Comparison of ENCODE assay signal across 1 cellular context in the genomic region with DNA sequence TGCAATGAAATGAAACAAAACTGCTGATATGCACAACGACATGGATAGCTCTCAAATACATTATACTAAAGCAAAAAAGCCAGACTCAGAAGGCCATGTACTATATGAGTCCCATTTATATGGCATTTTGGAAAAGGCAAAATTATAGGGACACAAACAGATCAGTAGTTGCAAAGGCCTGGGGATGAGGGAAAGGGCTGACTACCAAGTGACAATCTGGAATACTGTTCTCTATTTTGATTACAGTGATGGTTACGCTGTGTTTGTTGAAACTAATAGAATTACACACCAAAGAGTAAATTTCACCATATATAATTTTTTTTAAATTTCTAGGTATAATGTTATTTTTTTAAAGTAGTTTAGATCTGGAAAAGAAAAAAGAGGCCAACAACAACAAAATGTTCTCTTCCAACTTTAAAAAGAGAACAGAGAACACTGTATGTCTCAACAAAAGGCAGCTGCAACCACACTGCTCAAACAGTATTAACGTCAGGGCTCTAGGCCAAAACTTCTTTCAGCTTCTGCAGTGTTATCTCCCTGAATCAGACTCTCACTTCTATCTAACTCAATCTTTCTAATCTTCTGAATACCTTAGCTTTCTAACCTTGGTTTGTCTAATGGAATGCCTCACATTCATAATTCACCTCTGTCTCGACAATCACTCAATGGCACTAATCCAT.
TF ChIP-seq lines count a peak whose summit lies in the region.

No MANE protein-coding gene starts in this region.

TF ChIP-seq in K562, 482 proteins besides CTCF, POLR2A, EP300 and RAD21 (continued from another document and continues in another):
- TF ChIP-seq, protein P1, sequence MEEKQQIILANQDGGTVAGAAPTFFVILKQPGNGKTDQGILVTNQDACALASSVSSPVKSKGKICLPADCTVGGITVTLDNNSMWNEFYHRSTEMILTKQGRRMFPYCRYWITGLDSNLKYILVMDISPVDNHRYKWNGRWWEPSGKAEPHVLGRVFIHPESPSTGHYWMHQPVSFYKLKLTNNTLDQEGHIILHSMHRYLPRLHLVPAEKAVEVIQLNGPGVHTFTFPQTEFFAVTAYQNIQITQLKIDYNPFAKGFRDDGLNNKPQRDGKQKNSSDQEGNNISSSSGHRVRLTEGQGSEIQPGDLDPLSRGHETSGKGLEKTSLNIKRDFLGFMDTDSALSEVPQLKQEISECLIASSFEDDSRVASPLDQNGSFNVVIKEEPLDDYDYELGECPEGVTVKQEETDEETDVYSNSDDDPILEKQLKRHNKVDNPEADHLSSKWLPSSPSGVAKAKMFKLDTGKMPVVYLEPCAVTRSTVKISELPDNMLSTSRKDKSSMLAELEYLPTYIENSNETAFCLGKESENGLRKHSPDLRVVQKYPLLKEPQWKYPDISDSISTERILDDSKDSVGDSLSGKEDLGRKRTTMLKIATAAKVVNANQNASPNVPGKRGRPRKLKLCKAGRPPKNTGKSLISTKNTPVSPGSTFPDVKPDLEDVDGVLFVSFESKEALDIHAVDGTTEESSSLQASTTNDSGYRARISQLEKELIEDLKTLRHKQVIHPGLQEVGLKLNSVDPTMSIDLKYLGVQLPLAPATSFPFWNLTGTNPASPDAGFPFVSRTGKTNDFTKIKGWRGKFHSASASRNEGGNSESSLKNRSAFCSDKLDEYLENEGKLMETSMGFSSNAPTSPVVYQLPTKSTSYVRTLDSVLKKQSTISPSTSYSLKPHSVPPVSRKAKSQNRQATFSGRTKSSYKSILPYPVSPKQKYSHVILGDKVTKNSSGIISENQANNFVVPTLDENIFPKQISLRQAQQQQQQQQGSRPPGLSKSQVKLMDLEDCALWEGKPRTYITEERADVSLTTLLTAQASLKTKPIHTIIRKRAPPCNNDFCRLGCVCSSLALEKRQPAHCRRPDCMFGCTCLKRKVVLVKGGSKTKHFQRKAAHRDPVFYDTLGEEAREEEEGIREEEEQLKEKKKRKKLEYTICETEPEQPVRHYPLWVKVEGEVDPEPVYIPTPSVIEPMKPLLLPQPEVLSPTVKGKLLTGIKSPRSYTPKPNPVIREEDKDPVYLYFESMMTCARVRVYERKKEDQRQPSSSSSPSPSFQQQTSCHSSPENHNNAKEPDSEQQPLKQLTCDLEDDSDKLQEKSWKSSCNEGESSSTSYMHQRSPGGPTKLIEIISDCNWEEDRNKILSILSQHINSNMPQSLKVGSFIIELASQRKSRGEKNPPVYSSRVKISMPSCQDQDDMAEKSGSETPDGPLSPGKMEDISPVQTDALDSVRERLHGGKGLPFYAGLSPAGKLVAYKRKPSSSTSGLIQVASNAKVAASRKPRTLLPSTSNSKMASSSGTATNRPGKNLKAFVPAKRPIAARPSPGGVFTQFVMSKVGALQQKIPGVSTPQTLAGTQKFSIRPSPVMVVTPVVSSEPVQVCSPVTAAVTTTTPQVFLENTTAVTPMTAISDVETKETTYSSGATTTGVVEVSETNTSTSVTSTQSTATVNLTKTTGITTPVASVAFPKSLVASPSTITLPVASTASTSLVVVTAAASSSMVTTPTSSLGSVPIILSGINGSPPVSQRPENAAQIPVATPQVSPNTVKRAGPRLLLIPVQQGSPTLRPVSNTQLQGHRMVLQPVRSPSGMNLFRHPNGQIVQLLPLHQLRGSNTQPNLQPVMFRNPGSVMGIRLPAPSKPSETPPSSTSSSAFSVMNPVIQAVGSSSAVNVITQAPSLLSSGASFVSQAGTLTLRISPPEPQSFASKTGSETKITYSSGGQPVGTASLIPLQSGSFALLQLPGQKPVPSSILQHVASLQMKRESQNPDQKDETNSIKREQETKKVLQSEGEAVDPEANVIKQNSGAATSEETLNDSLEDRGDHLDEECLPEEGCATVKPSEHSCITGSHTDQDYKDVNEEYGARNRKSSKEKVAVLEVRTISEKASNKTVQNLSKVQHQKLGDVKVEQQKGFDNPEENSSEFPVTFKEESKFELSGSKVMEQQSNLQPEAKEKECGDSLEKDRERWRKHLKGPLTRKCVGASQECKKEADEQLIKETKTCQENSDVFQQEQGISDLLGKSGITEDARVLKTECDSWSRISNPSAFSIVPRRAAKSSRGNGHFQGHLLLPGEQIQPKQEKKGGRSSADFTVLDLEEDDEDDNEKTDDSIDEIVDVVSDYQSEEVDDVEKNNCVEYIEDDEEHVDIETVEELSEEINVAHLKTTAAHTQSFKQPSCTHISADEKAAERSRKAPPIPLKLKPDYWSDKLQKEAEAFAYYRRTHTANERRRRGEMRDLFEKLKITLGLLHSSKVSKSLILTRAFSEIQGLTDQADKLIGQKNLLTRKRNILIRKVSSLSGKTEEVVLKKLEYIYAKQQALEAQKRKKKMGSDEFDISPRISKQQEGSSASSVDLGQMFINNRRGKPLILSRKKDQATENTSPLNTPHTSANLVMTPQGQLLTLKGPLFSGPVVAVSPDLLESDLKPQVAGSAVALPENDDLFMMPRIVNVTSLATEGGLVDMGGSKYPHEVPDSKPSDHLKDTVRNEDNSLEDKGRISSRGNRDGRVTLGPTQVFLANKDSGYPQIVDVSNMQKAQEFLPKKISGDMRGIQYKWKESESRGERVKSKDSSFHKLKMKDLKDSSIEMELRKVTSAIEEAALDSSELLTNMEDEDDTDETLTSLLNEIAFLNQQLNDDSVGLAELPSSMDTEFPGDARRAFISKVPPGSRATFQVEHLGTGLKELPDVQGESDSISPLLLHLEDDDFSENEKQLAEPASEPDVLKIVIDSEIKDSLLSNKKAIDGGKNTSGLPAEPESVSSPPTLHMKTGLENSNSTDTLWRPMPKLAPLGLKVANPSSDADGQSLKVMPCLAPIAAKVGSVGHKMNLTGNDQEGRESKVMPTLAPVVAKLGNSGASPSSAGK (IDR thresholded peaks at IDR 0.05) = no peak
- TF ChIP-seq HEY1 (CRISPR knock-in tag; IDR thresholded peaks at IDR 0.05; ENCODE audit: borderline replicate concordance) = no peak
- TF ChIP-seq, protein P2, sequence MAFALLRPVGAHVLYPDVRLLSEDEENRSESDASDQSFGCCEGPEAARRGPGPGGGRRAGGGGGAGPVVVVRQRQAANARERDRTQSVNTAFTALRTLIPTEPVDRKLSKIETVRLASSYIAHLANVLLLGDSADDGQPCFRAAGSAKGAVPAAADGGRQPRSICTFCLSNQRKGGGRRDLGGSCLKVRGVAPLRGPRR (CRISPR knock-in tag; IDR thresholded peaks at IDR 0.05) = no peak
- no peak for TF ChIP-seq MCM7 (IDR thresholded peaks at IDR 0.05)
- TF ChIP-seq NFIX (CRISPR knock-in tag; IDR thresholded peaks at IDR 0.05; ENCODE audit: low read depth) = no peak
- no peak for TF ChIP-seq NR4A1 (CRISPR knock-in tag; IDR thresholded peaks at IDR 0.05)
- no peak for TF ChIP-seq NR4A1 (tag; IDR thresholded peaks at IDR 0.05)
- no peak for TF ChIP-seq FOXJ3 (CRISPR knock-in tag; IDR thresholded peaks at IDR 0.05)
- TF ChIP-seq GABPB2 (CRISPR knock-in tag; conservative IDR thresholded peaks at IDR 0.05) = no peak
- TF ChIP-seq SMARCE1 (IDR thresholded peaks at IDR 0.05) = no peak
- TF ChIP-seq BDP1 (IDR thresholded peaks at IDR 0.05; ENCODE audit: insufficient read depth, insufficient read length) = no peak
- no peak for TF ChIP-seq ZNF212 (CRISPR knock-in tag; IDR thresholded peaks at IDR 0.05)
- TF ChIP-seq BRF1 (IDR thresholded peaks at IDR 0.05; ENCODE audit: borderline replicate concordance, extremely low read depth, insufficient read length) = no peak
- no peak for TF ChIP-seq ZC3H4 (CRISPR knock-in tag; IDR thresholded peaks at IDR 0.05; ENCODE audit: borderline replicate concordance)
- TF ChIP-seq ZNF232 (CRISPR knock-in tag; IDR thresholded peaks at IDR 0.05) = no peak
- no peak for TF ChIP-seq SMAD3 (CRISPR knock-in tag; conservative IDR thresholded peaks at IDR 0.05)
- TF ChIP-seq THRAP3 (IDR thresholded peaks at IDR 0.05; ENCODE audit: borderline replicate concordance) = no peak
- no peak for TF ChIP-seq NCOA6 (IDR thresholded peaks at IDR 0.05)
- no peak for TF ChIP-seq FIP1L1 (IDR thresholded peaks at IDR 0.05; ENCODE audit: low read depth, low read length, poor library complexity, severe bottlenecking)
- TF ChIP-seq, protein P3, sequence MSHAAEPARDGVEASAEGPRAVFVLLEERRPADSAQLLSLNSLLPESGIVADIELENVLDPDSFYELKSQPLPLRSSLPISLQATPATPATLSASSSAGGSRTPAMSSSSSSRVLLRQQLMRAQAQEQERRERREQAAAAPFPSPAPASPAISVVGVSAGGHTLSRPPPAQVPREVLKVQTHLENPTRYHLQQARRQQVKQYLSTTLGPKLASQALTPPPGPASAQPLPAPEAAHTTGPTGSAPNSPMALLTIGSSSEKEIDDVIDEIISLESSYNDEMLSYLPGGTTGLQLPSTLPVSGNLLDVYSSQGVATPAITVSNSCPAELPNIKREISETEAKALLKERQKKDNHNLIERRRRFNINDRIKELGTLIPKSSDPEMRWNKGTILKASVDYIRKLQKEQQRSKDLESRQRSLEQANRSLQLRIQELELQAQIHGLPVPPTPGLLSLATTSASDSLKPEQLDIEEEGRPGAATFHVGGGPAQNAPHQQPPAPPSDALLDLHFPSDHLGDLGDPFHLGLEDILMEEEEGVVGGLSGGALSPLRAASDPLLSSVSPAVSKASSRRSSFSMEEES (CRISPR knock-in tag; IDR thresholded peaks at IDR 0.05) = no peak
- no peak for TF ChIP-seq NCOA1 (IDR thresholded peaks at IDR 0.05; ENCODE audit: low read depth)
- no peak for TF ChIP-seq TAF15 (IDR thresholded peaks at IDR 0.05; ENCODE audit: low read depth, low read length)
- TF ChIP-seq IFI16 (CRISPR knock-in tag; IDR thresholded peaks at IDR 0.05) = no peak
- no peak for TF ChIP-seq C11orf30 (IDR thresholded peaks at IDR 0.05; ENCODE audit: low read depth)
- no peak for TF ChIP-seq PHF20 (IDR thresholded peaks at IDR 0.05; ENCODE audit: partially characterized antibody)
- TF ChIP-seq, protein P4, sequence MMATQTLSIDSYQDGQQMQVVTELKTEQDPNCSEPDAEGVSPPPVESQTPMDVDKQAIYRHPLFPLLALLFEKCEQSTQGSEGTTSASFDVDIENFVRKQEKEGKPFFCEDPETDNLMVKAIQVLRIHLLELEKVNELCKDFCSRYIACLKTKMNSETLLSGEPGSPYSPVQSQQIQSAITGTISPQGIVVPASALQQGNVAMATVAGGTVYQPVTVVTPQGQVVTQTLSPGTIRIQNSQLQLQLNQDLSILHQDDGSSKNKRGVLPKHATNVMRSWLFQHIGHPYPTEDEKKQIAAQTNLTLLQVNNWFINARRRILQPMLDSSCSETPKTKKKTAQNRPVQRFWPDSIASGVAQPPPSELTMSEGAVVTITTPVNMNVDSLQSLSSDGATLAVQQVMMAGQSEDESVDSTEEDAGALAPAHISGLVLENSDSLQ (IDR thresholded peaks at IDR 0.05) = no peak
- TF ChIP-seq HNRNPLL (IDR thresholded peaks at IDR 0.05; ENCODE audit: low read depth, low read length, poor library complexity, severe bottlenecking) = no peak
- TF ChIP-seq HNRNPL (IDR thresholded peaks at IDR 0.05; ENCODE audit: low read depth, low read length) = no peak
- TF ChIP-seq KAT7 (CRISPR knock-in tag; IDR thresholded peaks at IDR 0.05; ENCODE audit: borderline replicate concordance) = no peak
- TF ChIP-seq, protein P5, sequence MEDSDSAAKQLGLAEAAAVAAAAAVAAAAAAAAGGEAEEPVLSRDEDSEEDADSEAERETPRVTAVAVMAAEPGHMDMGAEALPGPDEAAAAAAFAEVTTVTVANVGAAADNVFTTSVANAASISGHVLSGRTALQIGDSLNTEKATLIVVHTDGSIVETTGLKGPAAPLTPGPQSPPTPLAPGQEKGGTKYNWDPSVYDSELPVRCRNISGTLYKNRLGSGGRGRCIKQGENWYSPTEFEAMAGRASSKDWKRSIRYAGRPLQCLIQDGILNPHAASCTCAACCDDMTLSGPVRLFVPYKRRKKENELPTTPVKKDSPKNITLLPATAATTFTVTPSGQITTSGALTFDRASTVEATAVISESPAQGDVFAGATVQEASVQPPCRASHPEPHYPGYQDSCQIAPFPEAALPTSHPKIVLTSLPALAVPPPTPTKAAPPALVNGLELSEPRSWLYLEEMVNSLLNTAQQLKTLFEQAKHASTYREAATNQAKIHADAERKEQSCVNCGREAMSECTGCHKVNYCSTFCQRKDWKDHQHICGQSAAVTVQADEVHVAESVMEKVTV (CRISPR knock-in tag; IDR thresholded peaks at IDR 0.05) = 0 out of 2 replicates have a peak, but pooled peaks have one; percentile 24
- no peak for TF ChIP-seq ZNF584 (CRISPR knock-in tag; IDR thresholded peaks at IDR 0.05; ENCODE audit: low read depth)
- TF ChIP-seq ZNF79 (CRISPR knock-in tag; IDR thresholded peaks at IDR 0.05; ENCODE audit: low read depth) = no peak
- TF ChIP-seq, protein P6, sequence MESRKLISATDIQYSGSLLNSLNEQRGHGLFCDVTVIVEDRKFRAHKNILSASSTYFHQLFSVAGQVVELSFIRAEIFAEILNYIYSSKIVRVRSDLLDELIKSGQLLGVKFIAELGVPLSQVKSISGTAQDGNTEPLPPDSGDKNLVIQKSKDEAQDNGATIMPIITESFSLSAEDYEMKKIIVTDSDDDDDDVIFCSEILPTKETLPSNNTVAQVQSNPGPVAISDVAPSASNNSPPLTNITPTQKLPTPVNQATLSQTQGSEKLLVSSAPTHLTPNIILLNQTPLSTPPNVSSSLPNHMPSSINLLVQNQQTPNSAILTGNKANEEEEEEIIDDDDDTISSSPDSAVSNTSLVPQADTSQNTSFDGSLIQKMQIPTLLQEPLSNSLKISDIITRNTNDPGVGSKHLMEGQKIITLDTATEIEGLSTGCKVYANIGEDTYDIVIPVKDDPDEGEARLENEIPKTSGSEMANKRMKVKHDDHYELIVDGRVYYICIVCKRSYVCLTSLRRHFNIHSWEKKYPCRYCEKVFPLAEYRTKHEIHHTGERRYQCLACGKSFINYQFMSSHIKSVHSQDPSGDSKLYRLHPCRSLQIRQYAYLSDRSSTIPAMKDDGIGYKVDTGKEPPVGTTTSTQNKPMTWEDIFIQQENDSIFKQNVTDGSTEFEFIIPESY (CRISPR knock-in tag; IDR thresholded peaks at IDR 0.05) = no peak
- no peak for TF ChIP-seq TAF9B (IDR thresholded peaks at IDR 0.05; ENCODE audit: partially characterized antibody)
- TF ChIP-seq RUNX1 (IDR thresholded peaks at IDR 0.05; ENCODE audit: low read depth) = no peak
- no peak for TF ChIP-seq TAF1 (IDR thresholded peaks at IDR 0.05; ENCODE audit: control insufficient read depth, extremely low read depth, insufficient read depth, low read length, severe bottlenecking)
- TF ChIP-seq, protein P7, sequence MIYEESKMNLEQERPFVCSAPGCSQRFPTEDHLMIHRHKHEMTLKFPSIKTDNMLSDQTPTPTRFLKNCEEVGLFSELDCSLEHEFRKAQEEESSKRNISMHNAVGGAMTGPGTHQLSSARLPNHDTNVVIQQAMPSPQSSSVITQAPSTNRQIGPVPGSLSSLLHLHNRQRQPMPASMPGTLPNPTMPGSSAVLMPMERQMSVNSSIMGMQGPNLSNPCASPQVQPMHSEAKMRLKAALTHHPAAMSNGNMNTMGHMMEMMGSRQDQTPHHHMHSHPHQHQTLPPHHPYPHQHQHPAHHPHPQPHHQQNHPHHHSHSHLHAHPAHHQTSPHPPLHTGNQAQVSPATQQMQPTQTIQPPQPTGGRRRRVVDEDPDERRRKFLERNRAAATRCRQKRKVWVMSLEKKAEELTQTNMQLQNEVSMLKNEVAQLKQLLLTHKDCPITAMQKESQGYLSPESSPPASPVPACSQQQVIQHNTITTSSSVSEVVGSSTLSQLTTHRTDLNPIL (CRISPR knock-in tag; IDR thresholded peaks at IDR 0.05) = no peak
- TF ChIP-seq EGR1 (conservative IDR thresholded peaks at IDR 0.05) = no peak
- TF ChIP-seq, protein P8, sequence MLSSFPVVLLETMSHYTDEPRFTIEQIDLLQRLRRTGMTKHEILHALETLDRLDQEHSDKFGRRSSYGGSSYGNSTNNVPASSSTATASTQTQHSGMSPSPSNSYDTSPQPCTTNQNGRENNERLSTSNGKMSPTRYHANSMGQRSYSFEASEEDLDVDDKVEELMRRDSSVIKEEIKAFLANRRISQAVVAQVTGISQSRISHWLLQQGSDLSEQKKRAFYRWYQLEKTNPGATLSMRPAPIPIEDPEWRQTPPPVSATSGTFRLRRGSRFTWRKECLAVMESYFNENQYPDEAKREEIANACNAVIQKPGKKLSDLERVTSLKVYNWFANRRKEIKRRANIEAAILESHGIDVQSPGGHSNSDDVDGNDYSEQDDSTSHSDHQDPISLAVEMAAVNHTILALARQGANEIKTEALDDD (IDR thresholded peaks at IDR 0.05) = 0 out of 2 replicates have a peak, but pooled peaks have one; percentile 16
- peak; percentile 18; the same call in 1 of the 2 replicates for TF ChIP-seq CBFA2T3 (IDR thresholded peaks at IDR 0.05)
